22 cellular contexts compared by ENCODE assay signal in genomic region chr11:46334211-46334610, GRCh38. TPM values are rescaled to one million over a fixed set of nuclear protein-coding genes. Genes with fewer than 3 reads are reported as not detected.
DNase-seq lines count a peak whose midpoint lies in the region; ATAC-seq and TF ChIP-seq lines count a peak whose summit lies in the region.
"Had no signal": no experiment of that assay in that cellular context is flagged by ENCODE, and none has a peak within 500 bp of the region (broad histone marks: within the 10 kb centered on the region; RNA-seq: fewer than 3 reads in every experiment).

No MANE protein-coding gene starts in this region.

- DNase-seq in left ventricle myocardium inferior: no peak
- DNase-seq in left ventricle myocardium superior: no peak
- DNase-seq in T-helper 17 cell: no peak
- no peak for DNase-seq in endodermal cell
- no peak for DNase-seq in trophoblast cell
- no peak for DNase-seq in suprapubic skin (ENCODE audit: low spot score in 2 of 2)
- DNase-seq: COR-L47; foreskin fibroblast; heart right ventricle; NCI-H1436 treated with DMSO at 0.1 percent for 48 hours; NCI-H524; occipital lobe; stimulated activated naive CD4-positive, alpha-beta T cell treated with Interleukin-2 at 50 U/mL for 16 hours; T-helper 2 cell; tibial artery had no signal

- H3K27ac Mint-ChIP-seq in T-helper 17 cell (peak overlapping the region; percentile 47), endodermal cell (no peak overlapping the region)
- H3K27ac Mint-ChIP-seq: activated T-helper 2 cell treated with anti-CD3 and anti-CD28 coated beads, Interferon-gamma antibody, Interleukin-2, Interleukin-4, amounts not matched to agents 10 μg/mL and 5 μg/mL and 100 μg/mL, durations not matched to agents 14 hours and 24 hours and 36 hours had no signal

- H2BK120ac ChIP-seq in trophoblast cell (ENCODE audit: insufficient read depth, low read length, poor library complexity): no peak overlapping the region

- peaks cover 45% of the 10 kb centered on the region for H3K4me1 ChIP-seq in left ventricle myocardium inferior
- peaks cover 11% of the 10 kb centered on the region for H3K4me1 ChIP-seq in endodermal cell (ENCODE audit: control insufficient read depth, insufficient read depth, low read length)
- peaks cover 15 to 29% of the 10 kb centered on the region in 2 experiments for H3K4me1 ChIP-seq in trophoblast cell (ENCODE audit: control insufficient read depth in 1 of 2, insufficient read depth in 2 of 2, low read length in 2 of 2)
- peaks cover 37% of the 10 kb centered on the region for H3K4me1 ChIP-seq in suprapubic skin

- H3K9me3 ChIP-seq in left ventricle myocardium inferior (replicated peaks) (no peaks in the 10 kb centered on the region), T-helper 17 cell (ENCODE audit: control insufficient read depth, low read length, poor library complexity, severe bottlenecking) (no peaks in the 10 kb centered on the region), endodermal cell (ENCODE audit: control insufficient read depth, low read length) (no peaks in the 10 kb centered on the region), trophoblast cell (ENCODE audit: insufficient read depth, low read depth, low read length) (peaks cover 5% of the 10 kb centered on the region), suprapubic skin (no peaks in the 10 kb centered on the region)
- H3K9me3 ChIP-seq: heart right ventricle, tibial artery had no signal

- H3K9me3 Mint-ChIP-seq in endodermal cell: no peaks in the 10 kb centered on the region
- H3K9me3 Mint-ChIP-seq: activated T-helper 2 cell treated with anti-CD3 and anti-CD28 coated beads, Interferon-gamma antibody, Interleukin-2, Interleukin-4, amounts not matched to agents 10 μg/mL and 5 μg/mL and 100 μg/mL, durations not matched to agents 14 hours and 24 hours and 36 hours had no signal

- no peak overlapping the region for H2BK12ac ChIP-seq in trophoblast cell (ENCODE audit: low read length)

- TF ChIP-seq EP300 in suprapubic skin (IDR thresholded peaks at IDR 0.05): no peak

- H3K9ac ChIP-seq in endodermal cell (ENCODE audit: extremely low read depth, low read length, poor library complexity, severe bottlenecking) (no peak overlapping the region), trophoblast cell (ENCODE audit: low read length) (no peak overlapping the region)

- no peak overlapping the region for H3K4me2 ChIP-seq in trophoblast cell (ENCODE audit: low read length)

- no peak overlapping the region for H3K18ac ChIP-seq in trophoblast cell (ENCODE audit: low read length)

- no peak for ATAC-seq in left ventricle myocardium superior
- ATAC-seq in T-helper 17 cell: no peak
- no peak for ATAC-seq in HG02852 (IDR thresholded peaks at IDR 0.05; ENCODE audit: unreplicated experiment)
- ATAC-seq: heart right ventricle, K562 had no signal

- peak overlapping the region; percentile 88 for H3K4me3 Mint-ChIP-seq in T-helper 17 cell
- peak overlapping the region; percentile 50 for H3K4me3 Mint-ChIP-seq in endodermal cell

- H2BK5ac ChIP-seq in trophoblast cell (ENCODE audit: low read depth, low read length, poor library complexity): no peak overlapping the region

- no peak overlapping the region for H4K91ac ChIP-seq in trophoblast cell (ENCODE audit: low read depth, low read length)

- H3K27me3 Mint-ChIP-seq in T-helper 17 cell (no peaks in the 10 kb centered on the region), endodermal cell (ENCODE audit: insufficient read depth) (peaks cover 86% of the 10 kb centered on the region)

- H3K23ac ChIP-seq in trophoblast cell (ENCODE audit: low read length): peak overlapping the region; percentile 34

- H3K36me3 ChIP-seq in left ventricle myocardium inferior (no peaks in the 10 kb centered on the region), endodermal cell (ENCODE audit: control insufficient read depth, insufficient read depth, low read length) (no peaks in the 10 kb centered on the region), trophoblast cell (ENCODE audit: control insufficient read depth in 1 of 2, insufficient read depth in 2 of 2, low read length in 2 of 2) (no peaks in the 10 kb centered on the region), suprapubic skin (no peaks in the 10 kb centered on the region)
- H3K36me3 ChIP-seq: cardiac muscle cell, heart right ventricle, tibial artery had no signal

- peaks cover 13% of the 10 kb centered on the region for H3K79me1 ChIP-seq in trophoblast cell (ENCODE audit: low read length)

- WGBS in endodermal cell (ENCODE audit: insufficient coverage in 1 of 2, insufficient read length in 1 of 2), 2 experiments: 94 to 95% methylated on average over 2 to 3 of the region's 3 CpGs
- WGBS in trophoblast cell (ENCODE audit: extremely low coverage, insufficient coverage, insufficient read length): no CpG with 5 or more reads among the region's 3 CpGs
- no CpG with 5 or more reads among the region's 3 CpGs for WGBS in suprapubic skin

- intact Hi-C loops in left ventricle myocardium inferior (cut with micrococcal nuclease) (no loop called here), left ventricle myocardium superior (cut with micrococcal nuclease) (no loop called here)

- no peak overlapping the region for H3K14ac ChIP-seq in trophoblast cell (ENCODE audit: low read length)

- H3K27me3 ChIP-seq in left ventricle myocardium inferior (ENCODE audit: low read depth) (peaks cover 27% of the 10 kb centered on the region), endodermal cell (ENCODE audit: control insufficient read depth, insufficient read depth, low read length, poor library complexity, severe bottlenecking) (peaks cover 73% of the 10 kb centered on the region), trophoblast cell (ENCODE audit: insufficient read depth, low read length) (peaks cover 29% of the 10 kb centered on the region), suprapubic skin (peaks cover 30% of the 10 kb centered on the region)

- H3K4me1 Mint-ChIP-seq in T-helper 17 cell: peaks cover 41% of the 10 kb centered on the region
- peaks cover 26% of the 10 kb centered on the region for H3K4me1 Mint-ChIP-seq in endodermal cell

- H3K4me3 ChIP-seq in left ventricle myocardium inferior (peak overlapping the region; percentile 71), endodermal cell (ENCODE audit: low read length) (no peak overlapping the region), trophoblast cell (ENCODE audit: low read depth, low read length) (no peak overlapping the region), suprapubic skin (no peak overlapping the region)
- H3K4me3 ChIP-seq: K562 had no signal

- no peak overlapping the region for H2AFZ ChIP-seq in trophoblast cell (ENCODE audit: insufficient read depth, low read length, poor library complexity)

- H4K8ac ChIP-seq in trophoblast cell (ENCODE audit: low read depth, low read length): no peak overlapping the region

- no peaks in the 10 kb centered on the region for H3K79me2 ChIP-seq in trophoblast cell (ENCODE audit: control insufficient read depth, insufficient read depth, low read length, poor library complexity)

- no peak overlapping the region for H4K12ac ChIP-seq in trophoblast cell (ENCODE audit: low read depth, low read length)

- no peak overlapping the region for H3K4ac ChIP-seq in trophoblast cell (ENCODE audit: low read depth, low read length)

- no peak overlapping the region for H3K27ac ChIP-seq in left ventricle myocardium inferior (replicated peaks)
- H3K27ac ChIP-seq in endodermal cell (ENCODE audit: low read depth, low read length): no peak overlapping the region
- no peak overlapping the region for H3K27ac ChIP-seq in trophoblast cell (ENCODE audit: low read depth, low read length)
- no peak overlapping the region for H3K27ac ChIP-seq in suprapubic skin
- H3K27ac ChIP-seq: cardiac muscle cell, epithelial cell of prostate, heart right ventricle, tibial artery, VCaP had no signal

- H2AK5ac ChIP-seq in trophoblast cell (ENCODE audit: low read length): peak overlapping the region; percentile 42

- TF ChIP-seq POLR2A in suprapubic skin (IDR thresholded peaks at IDR 0.05): no peak

- TF ChIP-seq CTCF in left ventricle myocardium inferior (IDR thresholded peaks at IDR 0.05; ENCODE audit: borderline replicate concordance) (no peak), endodermal cell (conservative IDR thresholded peaks at IDR 0.05) (no peak), suprapubic skin (IDR thresholded peaks at IDR 0.05) (no peak)

- H3K36me3 Mint-ChIP-seq in T-helper 17 cell (ENCODE audit: low read depth) (no peaks in the 10 kb centered on the region), endodermal cell (ENCODE audit: low read depth) (no peaks in the 10 kb centered on the region)

RNA-seq across cellular contexts. Expression of gene DGKZ, which starts 13.1 kb away (rescaled TPM):
- total RNA-seq in left ventricle myocardium inferior (77.1 TPM), left ventricle myocardium superior (71.7 TPM), T-helper 17 cell (100 to 1,000 TPM; 194 to 196 TPM), endodermal cell (10 to 100 TPM; 49.6 to 57.3 TPM), suprapubic skin (10 to 100 TPM; 60.5 to 91.0 (median 73.4) TPM)
- polyA plus RNA-seq in endodermal cell (2013, experiment 1 of 2): 40.7 TPM
- 38.7 TPM for polyA plus RNA-seq in endodermal cell (2013, experiment 2 of 2)
- polyA plus RNA-seq in trophoblast cell (2013): 79.6 and 80.8 TPM in 2 replicates

RNA-seq across cellular contexts. Expression of gene MDK, which starts 47.3 kb away (rescaled TPM):
- total RNA-seq in left ventricle myocardium inferior (5.4 TPM), left ventricle myocardium superior (5.7 TPM), T-helper 17 cell (1 to 10 TPM; 2.6 to 3.7 TPM), endodermal cell (1,000 to 10,000 TPM in 1 of 2 donors, 100 to 1,000 TPM in 1; 644 to 1,502 TPM), suprapubic skin (10 to 100 TPM in 3 of 4 donors, 1 to 10 TPM in 1; 9.1 to 22.6 (median 13.9) TPM)
- polyA plus RNA-seq in endodermal cell (2013, experiment 1 of 2): 1,103 TPM
- 1,014 TPM for polyA plus RNA-seq in endodermal cell (2013, experiment 2 of 2)
- 2,817 and 2,859 TPM in 2 replicates for polyA plus RNA-seq in trophoblast cell (2013)

RNA-seq across cellular contexts. Expression of gene CREB3L1, which starts 56.7 kb away (rescaled TPM):
- total RNA-seq in left ventricle myocardium inferior: 40.9 TPM
- 56.0 TPM for total RNA-seq in left ventricle myocardium superior
- total RNA-seq in T-helper 17 cell: not detected
- total RNA-seq in endodermal cell: 1 to 10 TPM; 8.8 to 9.9 TPM
- polyA plus RNA-seq in endodermal cell (2013, experiment 1 of 2): 6.6 TPM
- 7.5 TPM for polyA plus RNA-seq in endodermal cell (2013, experiment 2 of 2)
- 53.7 and 54.2 TPM in 2 replicates for polyA plus RNA-seq in trophoblast cell (2013)
- 1 to 10 TPM in 2 of 4 donors, under 1 TPM in 2; 0.79 to 2.3 (median 1.5) TPM for total RNA-seq in suprapubic skin
- total RNA-seq: activated CD8-positive, alpha-beta memory T cell treated with anti-CD3 and anti-CD28 coated beads for 36 hours; activated T-helper 2 cell treated with anti-CD3 and anti-CD28 coated beads, Interferon-gamma antibody, Interleukin-2, Interleukin-4, amounts not matched to agents 10 μg/mL and 5 μg/mL and 100 μg/mL, durations not matched to agents 14 hours and 24 hours and 36 hours had no signal

RNA-seq across cellular contexts. Expression of gene CHRM4, which starts 57.4 kb away (rescaled TPM):
- total RNA-seq in left ventricle myocardium inferior: not detected
- not detected for total RNA-seq in left ventricle myocardium superior
- total RNA-seq in T-helper 17 cell: 1 to 10 TPM; 4.3 to 4.8 TPM
- total RNA-seq in endodermal cell: under 1 TPM in 1 of 2 donors, not detected in 1; 0.46 TPM
- 0.28 TPM for polyA plus RNA-seq in endodermal cell (2013, experiment 1 of 2)
- 0.25 TPM for polyA plus RNA-seq in endodermal cell (2013, experiment 2 of 2)
- polyA plus RNA-seq in trophoblast cell (2013): 0.40 and 0.57 TPM in 2 replicates
- 1 to 10 TPM in 3 of 4 donors, under 1 TPM in 1; 0.80 to 3.0 (median 2.6) TPM for total RNA-seq in suprapubic skin
- total RNA-seq: activated CD8-positive, alpha-beta memory T cell treated with anti-CD3 and anti-CD28 coated beads for 36 hours had no signal
- polyA plus RNA-seq: cardiac muscle cell had no signal

Comparison
In these comparisons a context has a peak if more than half of its experiments do, and no peak if none do; other contexts are left out.
1. RNA of gene MDK, which starts 47.3 kb away (total RNA-seq): 644 to 1,502 TPM in endodermal cell; 9.1 to 22.6 TPM in suprapubic skin, 5.7 TPM in left ventricle myocardium superior (single experiment), 5.4 TPM in left ventricle myocardium inferior (single experiment) and 2.6 to 3.7 TPM in T-helper 17 cell; every median in the first group is over 10 times any median in the second.